13 cellular contexts compared by ENCODE assay signal in the genomic region with DNA sequence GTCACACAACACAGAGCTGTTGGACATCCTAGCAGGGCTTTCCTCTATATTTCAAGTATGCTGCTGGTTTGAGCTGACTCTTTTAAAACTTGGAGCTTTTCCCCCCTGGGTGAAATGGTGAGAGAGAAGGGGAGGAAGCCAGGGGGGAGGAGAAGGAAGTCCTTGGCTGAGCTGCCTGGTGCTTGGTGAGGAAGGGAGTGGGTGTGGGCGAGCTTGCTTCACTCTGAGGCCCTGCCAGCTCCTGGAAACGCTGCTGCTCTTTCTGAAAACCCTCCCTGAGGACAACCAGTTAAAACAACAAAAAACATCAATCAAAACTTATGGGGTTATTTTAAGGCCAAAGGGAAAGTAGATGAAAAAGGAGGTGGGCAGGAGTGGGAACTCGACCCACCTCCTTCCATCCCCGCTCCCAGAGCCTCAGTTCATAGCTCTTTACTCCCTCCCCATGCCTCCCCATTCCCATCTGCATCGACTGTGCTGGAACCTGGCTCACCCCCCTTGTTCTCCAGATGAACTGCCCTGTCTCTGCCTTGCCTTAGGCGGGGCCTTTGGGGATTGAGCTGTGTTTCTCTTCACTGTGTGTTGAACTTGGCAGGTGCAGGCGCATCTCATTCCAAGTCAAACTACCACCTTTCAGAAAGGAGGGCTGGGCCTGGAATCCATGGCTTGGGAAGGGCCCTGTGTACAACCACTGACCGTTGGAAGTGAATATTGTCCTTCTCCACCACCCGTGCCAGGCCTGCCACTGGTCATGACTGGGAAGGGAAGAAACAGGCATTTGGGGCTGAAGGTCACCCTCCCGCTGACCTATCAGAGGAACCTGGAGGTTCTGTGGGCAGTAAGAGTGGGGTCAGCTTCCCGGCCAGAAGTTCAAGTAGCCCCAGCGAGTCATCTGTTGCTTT.
DNase-seq lines count a peak whose midpoint lies in the region; ATAC-seq and TF ChIP-seq lines count a peak whose summit lies in the region.
"Had no signal": no experiment of that assay in that cellular context is flagged by ENCODE, and none has a peak within 500 bp of the region (broad histone marks: within the 10 kb centered on the region; RNA-seq: fewer than 3 reads in every experiment).

No MANE protein-coding gene starts in this region.

- peak; percentile 41 for DNase-seq in NCI-H2196 (lab: John Stamatoyannopoulos, UW; ENCODE audit: unreplicated experiment)
- peak; percentile 86 to 91 for DNase-seq in suprapubic skin (ENCODE audit: low spot score in 2 of 2)
- DNase-seq in T-helper 9 cell, result no peak
- DNase-seq in brain microvascular endothelial cell, result no peak
- no peak for DNase-seq in D341Med (ENCODE audit: low spot score)
- DNase-seq in activated naive CD4-positive, alpha-beta T cell treated with anti-CD3 and anti-CD28 coated beads, Interleukin-2, amount 50 U/mL, for 16 hours, result no peak
- DNase-seq: activated CD8-positive, alpha-beta T cell treated with anti-CD3 and anti-CD28 coated beads, Interleukin-2, amount 10 ng/mL, durations not matched to agents 7 days and 5 days; DMS79 treated with DMSO at 0.1 percent for 48 hours; natural killer cell; NCI-H1694 treated with DMSO at 0.1 percent for 48 hours had no signal

- H3K4me3 ChIP-seq in mesodermal cell (ENCODE audit: extremely low read depth, insufficient read depth, low read length, poor library complexity, severe bottlenecking) (no peak overlapping the region), suprapubic skin (no peak overlapping the region), brain microvascular endothelial cell (ENCODE audit: low read depth, low read length) (no peak overlapping the region)

- H3K9me3 ChIP-seq in mesodermal cell (ENCODE audit: control insufficient read depth, low read length), result no peaks in the 10 kb centered on the region
- no peaks in the 10 kb centered on the region for H3K9me3 ChIP-seq in suprapubic skin

- WGBS in mesodermal cell (ENCODE audit: insufficient coverage in 2 of 2), 2 experiments, result 90 to 94% methylated on average over 3 to 5 of the region's 12 CpGs
- WGBS in suprapubic skin, result 39% methylated on average over 11 of the region's 12 CpGs

- TF ChIP-seq EP300 in suprapubic skin (IDR thresholded peaks at IDR 0.05), result no peak

- H3K4me1 ChIP-seq in mesodermal cell (ENCODE audit: control insufficient read depth, insufficient read depth, low read length, poor library complexity, severe bottlenecking), result peaks cover 3% of the 10 kb centered on the region
- H3K4me1 ChIP-seq in suprapubic skin, result peaks cover 37% of the 10 kb centered on the region

- in situ Hi-C loops in brain microvascular endothelial cell (cut with HindIII; ENCODE audit: low pct_ligation_motif_present, low sequenced_read_pairs), result no loop called here

- H3K27me3 ChIP-seq in suprapubic skin (no peaks in the 10 kb centered on the region), brain microvascular endothelial cell (replicated peaks) (no peaks in the 10 kb centered on the region)

- TF ChIP-seq CTCF in suprapubic skin (IDR thresholded peaks at IDR 0.05) (no peak), brain microvascular endothelial cell (IDR thresholded peaks at IDR 0.05; ENCODE audit: low read depth, low read length, missing control alignments) (no peak)

- peak; percentile 81 for ATAC-seq in esophagus mucosa
- ATAC-seq: activated CD8-positive, alpha-beta T cell treated with anti-CD3 and anti-CD28 coated beads, Interleukin-2, amount 10 ng/mL, durations not matched to agents 7 days and 5 days; natural killer cell had no signal

- no peak for TF ChIP-seq POLR2A in suprapubic skin (IDR thresholded peaks at IDR 0.05)

- H3K36me3 ChIP-seq in mesodermal cell (ENCODE audit: control insufficient read depth, insufficient read depth, low read length) (no peaks in the 10 kb centered on the region), suprapubic skin (no peaks in the 10 kb centered on the region), brain microvascular endothelial cell (replicated peaks) (no peaks in the 10 kb centered on the region)

- H3K27ac ChIP-seq in mesodermal cell (ENCODE audit: low read depth, low read length, severe bottlenecking), result peak overlapping the region; percentile 24
- H3K27ac ChIP-seq in suprapubic skin, result peak overlapping the region; percentile 80
- no peak overlapping the region for H3K27ac ChIP-seq in brain microvascular endothelial cell
- H3K27ac ChIP-seq: HL-60 had no signal

Comparison
In these comparisons a context has a peak if more than half of its experiments do, and no peak if none do; other contexts are left out.
1. DNase-seq: peak in NCI-H2196 (single experiment) and suprapubic skin (2 of 2); none in T-helper 9 cell (single experiment), brain microvascular endothelial cell (single experiment), D341Med (single experiment) and activated naive CD4-positive, alpha-beta T cell treated with anti-CD3 and anti-CD28 coated beads, Interleukin-2, amount 50 U/mL, for 16 hours (single experiment).